In genomic region chr20:49880724-49881445, GRCh38 we compare ENCODE assay signal across 14 cellular contexts.
"Had no signal": no experiment of that assay in that cellular context is flagged by ENCODE, and none has a peak within 500 bp of the region (broad histone marks: within the 10 kb centered on the region; RNA-seq: fewer than 3 reads in every experiment).

No MANE protein-coding gene starts in this region.

- H3K4me1 ChIP-seq: psoas muscle, right lobe of liver had no signal

- H3K9me3 ChIP-seq: psoas muscle, right lobe of liver had no signal

- H3K4me3 Mint-ChIP-seq: activated CD8-positive, alpha-beta T cell treated with anti-CD3 and anti-CD28 coated beads, Interleukin-2, amount 10 ng/mL, durations not matched to agents 7 days and 5 days; activated naive CD8-positive, alpha-beta T cell treated with anti-CD3 and anti-CD28 coated beads, Interleukin-2, amount 10 ng/mL, durations not matched to agents 7 days and 5 days; central memory CD8-positive, alpha-beta T cell; immature natural killer cell; naive thymus-derived CD4-positive, alpha-beta T cell; stimulated activated memory B cell treated with anti-CD40 and anti-IgM and Interleukin-4, amounts not matched to agents 10 μg/mL and 1 μg/mL and 100 μg/mL, for 72 hours; T-helper 2 cell treated with Interferon-gamma antibody and Interleukin-4, amounts not matched to agents 5 μg/mL and 100 μg/mL, for 36 hours; type B pancreatic cell had no signal

- H3K9me3 Mint-ChIP-seq: activated naive CD8-positive, alpha-beta T cell treated with anti-CD3 and anti-CD28 coated beads, Interleukin-2, amount 10 ng/mL, durations not matched to agents 7 days and 5 days; central memory CD8-positive, alpha-beta T cell; immature natural killer cell; naive thymus-derived CD4-positive, alpha-beta T cell; stimulated activated memory B cell treated with anti-CD40 and anti-IgM and Interleukin-4, amounts not matched to agents 10 μg/mL and 1 μg/mL and 100 μg/mL, for 72 hours; T-helper 2 cell treated with Interferon-gamma antibody and Interleukin-4, amounts not matched to agents 5 μg/mL and 100 μg/mL, for 36 hours; type B pancreatic cell had no signal

- H3K27ac ChIP-seq: psoas muscle, right lobe of liver had no signal

- H3K27me3 Mint-ChIP-seq: activated naive CD8-positive, alpha-beta T cell treated with anti-CD3 and anti-CD28 coated beads, Interleukin-2, amount 10 ng/mL, durations not matched to agents 7 days and 5 days; central memory CD8-positive, alpha-beta T cell; naive thymus-derived CD4-positive, alpha-beta T cell; stimulated activated memory B cell treated with anti-CD40 and anti-IgM and Interleukin-4, amounts not matched to agents 10 μg/mL and 1 μg/mL and 100 μg/mL, for 72 hours; type B pancreatic cell had no signal

- H3K4me3 ChIP-seq: psoas muscle, right lobe of liver had no signal

- H3K27ac Mint-ChIP-seq: activated CD8-positive, alpha-beta T cell treated with anti-CD3 and anti-CD28 coated beads, Interleukin-2, amount 10 ng/mL, durations not matched to agents 7 days and 5 days; activated naive CD8-positive, alpha-beta T cell treated with anti-CD3 and anti-CD28 coated beads, Interleukin-2, amount 10 ng/mL, durations not matched to agents 7 days and 5 days; stimulated activated memory B cell treated with anti-CD40 and anti-IgM and Interleukin-4, amounts not matched to agents 10 μg/mL and 1 μg/mL and 100 μg/mL, for 72 hours; type B pancreatic cell had no signal

- DNase-seq: activated CD4-positive, alpha-beta T cell treated with anti-CD3 and anti-CD28 coated beads for 1 hour; activated CD8-positive, alpha-beta T cell treated with anti-CD3 and anti-CD28 coated beads, Interleukin-2, amount 10 ng/mL, durations not matched to agents 7 days and 5 days; activated effector memory CD4-positive, alpha-beta T cell treated with anti-CD3 and anti-CD28 coated beads, Interleukin-2, amount 50 U/mL, for 16 hours; activated naive CD8-positive, alpha-beta T cell treated with anti-CD3 and anti-CD28 coated beads, Interleukin-2, amount 10 ng/mL, durations not matched to agents 7 days and 5 days; dermis blood vessel endothelial cell; glutamatergic neuron; immature natural killer cell; naive thymus-derived CD4-positive, alpha-beta T cell; psoas muscle; right lobe of liver had no signal

- H3K27me3 ChIP-seq: right lobe of liver had no signal

- H3K4me1 Mint-ChIP-seq: activated naive CD8-positive, alpha-beta T cell treated with anti-CD3 and anti-CD28 coated beads, Interleukin-2, amount 10 ng/mL, durations not matched to agents 7 days and 5 days; central memory CD8-positive, alpha-beta T cell; immature natural killer cell; naive thymus-derived CD4-positive, alpha-beta T cell; stimulated activated memory B cell treated with anti-CD40 and anti-IgM and Interleukin-4, amounts not matched to agents 10 μg/mL and 1 μg/mL and 100 μg/mL, for 72 hours had no signal

- ATAC-seq: activated CD8-positive, alpha-beta T cell treated with anti-CD3 and anti-CD28 coated beads, Interleukin-2, amount 10 ng/mL, durations not matched to agents 7 days and 5 days; naive thymus-derived CD4-positive, alpha-beta T cell; right lobe of liver; stimulated activated memory B cell treated with anti-CD40 and anti-IgM and Interleukin-4, amounts not matched to agents 10 μg/mL and 1 μg/mL and 100 μg/mL, for 72 hours had no signal
